ENCODE assay signal across 10 cellular contexts in the genomic region with DNA sequence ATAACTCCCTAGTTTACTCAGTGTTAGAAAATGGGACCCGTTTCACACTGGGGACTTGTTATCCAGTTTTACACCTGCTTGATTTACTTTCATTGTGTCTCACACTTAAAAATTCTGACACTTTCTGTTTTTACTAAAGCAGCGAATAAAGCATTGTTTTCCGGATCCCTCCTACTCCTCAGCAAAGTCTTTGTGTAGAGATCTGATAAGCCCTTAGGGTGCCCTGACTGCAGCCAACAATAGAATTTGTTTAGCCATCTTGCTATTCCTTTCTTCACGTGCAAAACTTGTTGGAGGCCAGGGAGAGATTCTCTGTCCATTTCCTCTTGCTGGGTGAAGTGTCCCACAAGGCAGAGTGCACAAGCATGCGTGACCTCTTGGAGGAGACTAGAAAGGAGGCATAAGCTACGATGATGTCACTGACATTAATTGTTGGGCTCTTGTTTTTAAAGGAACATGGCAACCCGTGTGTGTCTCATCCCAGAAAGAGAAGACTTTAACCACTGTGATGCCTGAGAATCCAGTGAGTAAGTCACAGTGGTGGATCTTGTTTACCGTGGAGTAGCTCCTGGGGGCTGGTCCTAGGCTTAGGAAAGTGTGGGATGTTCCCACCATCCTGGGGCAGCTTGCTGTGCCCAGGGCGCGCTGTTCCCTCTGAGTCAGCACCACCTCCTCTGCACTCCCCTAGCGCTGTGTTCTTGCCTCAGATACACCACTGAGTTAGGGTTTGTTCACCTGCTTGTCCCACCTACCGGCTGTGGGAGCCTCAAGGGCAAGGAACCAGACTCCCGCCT. TPM values are rescaled to one million over a fixed set of nuclear protein-coding genes. Genes with fewer than 3 reads are reported as not detected.
DNase-seq lines count a peak whose midpoint lies in the region; ATAC-seq and TF ChIP-seq lines count a peak whose summit lies in the region.
"Had no signal": no experiment of that assay in that cellular context is flagged by ENCODE, and none has a peak within 500 bp of the region (broad histone marks: within the 10 kb centered on the region; RNA-seq: fewer than 3 reads in every experiment).

No MANE protein-coding gene starts in this region.

- peaks cover 56% of the 10 kb centered on the region for H3K4me1 Mint-ChIP-seq in activated T-cell treated with anti-CD3 and anti-CD28 coated beads, Interleukin-2, amount 50 U/mL, for 24 hours (ENCODE audit: low read depth)

- H3K27ac ChIP-seq in thoracic aorta: peak overlapping the region; percentile 94 to 95

- H3K36me3 ChIP-seq in thoracic aorta: peaks cover 12% of the 10 kb centered on the region

- peaks cover 38% of the 10 kb centered on the region for H3K36me3 Mint-ChIP-seq in activated T-cell treated with anti-CD3 and anti-CD28 coated beads, Interleukin-2, amount 50 U/mL, for 24 hours (ENCODE audit: low read depth)

- no peak for DNase-seq in activated T-cell treated with anti-CD3 and anti-CD28 coated beads, Interleukin-2, amount 50 U/mL, for 24 hours
- no peak for DNase-seq in activated T-cell treated with anti-CD3 and anti-CD28 coated beads, Interleukin-2, amount 50 U/mL, for 48 hours
- peak; percentile 91 for DNase-seq in astrocyte of the hippocampus (ENCODE audit: low read depth, low spot score)
- peak; percentile 95 for DNase-seq in kidney glomerular epithelial cell (lab: John Stamatoyannopoulos, UW)
- peak; percentile 65 for DNase-seq in thoracic aorta (ENCODE audit: low spot score)
- no peak for DNase-seq in cortex of kidney (lab: John Stamatoyannopoulos, UW)
- DNase-seq: Kasumi-1 had no signal

- no peaks in the 10 kb centered on the region for H3K9me3 ChIP-seq in thoracic aorta

- ATAC-seq in thoracic aorta (ENCODE audit: insufficient number of reproducible peaks, low FRiP score, low read depth): peak; percentile 15
- ATAC-seq in GM19328 (IDR thresholded peaks at IDR 0.05; ENCODE audit: unreplicated experiment): no peak
- ATAC-seq in GM18867 (IDR thresholded peaks at IDR 0.05; ENCODE audit: unreplicated experiment): no peak

- no peaks in the 10 kb centered on the region for H3K27me3 Mint-ChIP-seq in activated T-cell treated with anti-CD3 and anti-CD28 coated beads, Interleukin-2, amount 50 U/mL, for 24 hours

- H3K27me3 ChIP-seq in thoracic aorta (replicated peaks; ENCODE audit: insufficient read depth): no peaks in the 10 kb centered on the region

- no peak overlapping the region for H3K4me3 Mint-ChIP-seq in activated T-cell treated with anti-CD3 and anti-CD28 coated beads, Interleukin-2, amount 50 U/mL, for 24 hours
- H3K4me3 Mint-ChIP-seq: CD14-positive monocyte had no signal

- H3K4me3 ChIP-seq in thoracic aorta: no peak overlapping the region

- TF ChIP-seq CTCF in thoracic aorta (IDR thresholded peaks at IDR 0.05): no peak

- no peaks in the 10 kb centered on the region for H3K9me3 Mint-ChIP-seq in activated T-cell treated with anti-CD3 and anti-CD28 coated beads, Interleukin-2, amount 50 U/mL, for 24 hours
- H3K9me3 Mint-ChIP-seq: CD14-positive monocyte had no signal

- H3K4me1 ChIP-seq in thoracic aorta (ENCODE audit: control insufficient read depth in 1 of 2, low read depth in 2 of 2): peaks cover 85 to 100% of the 10 kb centered on the region in 2 donors

- H3K27ac Mint-ChIP-seq in activated T-cell treated with anti-CD3 and anti-CD28 coated beads, Interleukin-2, amount 50 U/mL, for 24 hours: peak overlapping the region; percentile 73

RNA-seq across cellular contexts. Expression of a gene that starts 27.7 kb away (rescaled TPM):
- total RNA-seq in thoracic aorta: 100 to 1,000 TPM; 791 to 989 TPM

Comparison
In these comparisons a context has a peak if more than half of its experiments do, and no peak if none do; other contexts are left out.
1. DNase-seq: peak in astrocyte of the hippocampus (single experiment), kidney glomerular epithelial cell (single experiment) and thoracic aorta (single experiment); none in activated T-cell treated with anti-CD3 and anti-CD28 coated beads, Interleukin-2, amount 50 U/mL, for 24 hours (single experiment), activated T-cell treated with anti-CD3 and anti-CD28 coated beads, Interleukin-2, amount 50 U/mL, for 48 hours (0 of 2) and cortex of kidney (single experiment).